In genomic region chr11:104254347-104254746, GRCh38 we compare ENCODE assay signal across 9 cellular contexts.
A peak's percentile ranks its signal among the peaks of the same experiment; 100 is the strongest.
DNase-seq lines count a peak whose midpoint lies in the region; ATAC-seq, FAIRE-seq and TF ChIP-seq lines count a peak whose summit lies in the region.
"Had no signal": no experiment of that assay in that cellular context is flagged by ENCODE, and none has a peak within 500 bp of the region (broad histone marks: within the 10 kb centered on the region; RNA-seq: fewer than 3 reads in every experiment).

No MANE protein-coding gene starts in this region.

- H3K4me2 ChIP-seq in keratinocyte (ENCODE audit: control insufficient read depth, extremely low read depth, insufficient read depth, low read depth, low read length), result no peak overlapping the region

- intact Hi-C loops in heart left ventricle (cut with DNase I) (loop anchor here in 2 of 10 donors (10.0 kb wide), 1 partner anchor 1610 kb away; no protein-coding TSS in a partner anchor), Right ventricle myocardium superior (cut with DNase I) (no loop called here)
- intact Hi-C loops in activated T-helper 2 cell treated with anti-CD3 and anti-CD28 coated beads, Interferon-gamma antibody, Interleukin-2, Interleukin-4, amounts not matched to agents 10 μg/mL and 5 μg/mL and 100 μg/mL, durations not matched to agents 14 hours and 24 hours and 36 hours (cut with micrococcal nuclease), result no loop called here

- TF ChIP-seq CTCF in heart left ventricle (IDR thresholded peaks at IDR 0.05) (peak; percentile 27 to 56 (median 44)), NB4 (IDR thresholded peaks at IDR 0.05; ENCODE audit: low read depth, low read length) (peak; percentile 91), keratinocyte (optimal IDR thresholded peaks at IDR 0.05 in 1 of 3, IDR thresholded peaks at IDR 0.05 in 1 of 3, conservative IDR thresholded peaks at IDR 0.05 in 1 of 3; ENCODE audit: extremely low read depth in 1 of 3, insufficient read depth in 2 of 3, low read length in 3 of 3) (peak; percentile 70 to 87 (median 80))

- CTCF ChIA-PET in HEK293T (lab: Yijun Ruan, JAX), result interaction anchor here (0.6 to 0.9 kb wide), 2 partner anchors 12 to 1614 kb away, joined by 3 read pairs; no protein-coding TSS in a partner anchor

- H2AFZ ChIP-seq in keratinocyte (ENCODE audit: control insufficient read depth, low read length), result no peak overlapping the region

- H3K9me3 ChIP-seq in heart left ventricle (no peaks in the 10 kb centered on the region), keratinocyte (ENCODE audit: control insufficient read depth, low read depth, low read length) (no peaks in the 10 kb centered on the region)

- DNase-seq in heart left ventricle, result peak in 4 of 5 donors; percentile 18 to 37 (median 24)
- DNase-seq in Right ventricle myocardium superior, result no peak
- peak; percentile 38 for DNase-seq in HEK293T (ENCODE audit: extremely low spot score)
- peak; percentile 66 for DNase-seq in NB4 (ENCODE audit: low read depth)
- DNase-seq in activated CD8-positive, alpha-beta memory T cell treated with anti-CD3 and anti-CD28 coated beads, Interleukin-2, amount 50 U/mL, for 48 hours, result peak; percentile 54
- no peak for DNase-seq in keratinocyte (ENCODE audit: low read depth, low spot score)
- DNase-seq in activated T-helper 2 cell treated with anti-CD3 and anti-CD28 coated beads, Interferon-gamma antibody, Interleukin-2, Interleukin-4, amounts not matched to agents 10 μg/mL and 5 μg/mL and 100 μg/mL, durations not matched to agents 14 hours and 24 hours and 36 hours (ENCODE audit: low spot score), result no peak
- DNase-seq in DMS153 (lab: John Stamatoyannopoulos, UW), result no peak

- dilution Hi-C loops in keratinocyte (cut with MboI; ENCODE audit: extremely low pct_ligation_motif_present, low sequenced_read_pairs), result no loop called here

- no peak overlapping the region for H3K27ac ChIP-seq in heart left ventricle
- H3K27ac ChIP-seq in keratinocyte (ENCODE audit: control insufficient read depth, insufficient read depth, low read length), result no peak overlapping the region

- no peak overlapping the region for H3K4me3 Mint-ChIP-seq in activated T-helper 2 cell treated with anti-CD3 and anti-CD28 coated beads, Interferon-gamma antibody, Interleukin-2, Interleukin-4, amounts not matched to agents 10 μg/mL and 5 μg/mL and 100 μg/mL, durations not matched to agents 14 hours and 24 hours and 36 hours (ENCODE audit: low read depth)

- no peak overlapping the region for H3K4me3 ChIP-seq in heart left ventricle
- H3K4me3 ChIP-seq in NB4 (ENCODE audit: low read depth, low read length), result no peak overlapping the region
- H3K4me3 ChIP-seq in keratinocyte (ENCODE audit: control insufficient read depth in 2 of 3, extremely low read depth in 1 of 3, insufficient read depth in 2 of 3, low read depth in 1 of 3, low read length in 3 of 3), result no peak overlapping the region

- peaks cover 0 to 7% (median 0%) of the 10 kb centered on the region in 12 donors for H3K4me1 ChIP-seq in heart left ventricle
- H3K4me1 ChIP-seq in keratinocyte (ENCODE audit: control insufficient read depth, extremely low read depth, insufficient read depth, low read length), result no peaks in the 10 kb centered on the region

- ATAC-seq in heart left ventricle (peak in 2 of 4 donors; percentile 62 to 76), Right ventricle myocardium superior (ENCODE audit: poor library complexity) (no peak)

- H4K20me1 ChIP-seq in keratinocyte (ENCODE audit: control insufficient read depth, extremely low read depth, insufficient read depth, low read length), result no peaks in the 10 kb centered on the region

- H3K27me3 Mint-ChIP-seq in activated T-helper 2 cell treated with anti-CD3 and anti-CD28 coated beads, Interferon-gamma antibody, Interleukin-2, Interleukin-4, amounts not matched to agents 10 μg/mL and 5 μg/mL and 100 μg/mL, durations not matched to agents 14 hours and 24 hours and 36 hours (ENCODE audit: low read depth), result no peaks in the 10 kb centered on the region

- H3K79me2 ChIP-seq in keratinocyte (ENCODE audit: control insufficient read depth, insufficient read depth, low read length), result no peaks in the 10 kb centered on the region

- H3K27ac Mint-ChIP-seq in activated T-helper 2 cell treated with anti-CD3 and anti-CD28 coated beads, Interferon-gamma antibody, Interleukin-2, Interleukin-4, amounts not matched to agents 10 μg/mL and 5 μg/mL and 100 μg/mL, durations not matched to agents 14 hours and 24 hours and 36 hours, result no peak overlapping the region

- POLR2A ChIA-PET in HEK293T (lab: Yijun Ruan, JAX), result no interaction called here

- H3K36me3 Mint-ChIP-seq in activated T-helper 2 cell treated with anti-CD3 and anti-CD28 coated beads, Interferon-gamma antibody, Interleukin-2, Interleukin-4, amounts not matched to agents 10 μg/mL and 5 μg/mL and 100 μg/mL, durations not matched to agents 14 hours and 24 hours and 36 hours (ENCODE audit: low read depth), result no peaks in the 10 kb centered on the region

- 26 to 33% (median 30%) methylated on average over 8 of the region's 8 CpGs for WGBS in heart left ventricle, 4 donors

- TF ChIP-seq POLR2A in heart left ventricle (IDR thresholded peaks at IDR 0.05), result no peak
- no peak for TF ChIP-seq POLR2A in NB4 (IDR thresholded peaks at IDR 0.05; ENCODE audit: extremely low read depth, insufficient read length)

- H3K27me3 ChIP-seq in heart left ventricle, result no peaks in the 10 kb centered on the region
- no peaks in the 10 kb centered on the region for H3K27me3 ChIP-seq in keratinocyte (ENCODE audit: control insufficient read depth, extremely low read depth, insufficient read depth, low read length)

- H3K36me3 ChIP-seq in heart left ventricle, result no peaks in the 10 kb centered on the region
- H3K36me3 ChIP-seq in keratinocyte (ENCODE audit: control insufficient read depth in 2 of 2, extremely low read depth in 1 of 2, insufficient read depth in 2 of 2, low read length in 2 of 2), result no peaks in the 10 kb centered on the region

- no peaks in the 10 kb centered on the region for H3K9me3 Mint-ChIP-seq in activated T-helper 2 cell treated with anti-CD3 and anti-CD28 coated beads, Interferon-gamma antibody, Interleukin-2, Interleukin-4, amounts not matched to agents 10 μg/mL and 5 μg/mL and 100 μg/mL, durations not matched to agents 14 hours and 24 hours and 36 hours

- H3K9me1 ChIP-seq in keratinocyte (ENCODE audit: control insufficient read depth, extremely low read depth, insufficient read depth, low read length), result no peaks in the 10 kb centered on the region

- H3K4me1 Mint-ChIP-seq in activated T-helper 2 cell treated with anti-CD3 and anti-CD28 coated beads, Interferon-gamma antibody, Interleukin-2, Interleukin-4, amounts not matched to agents 10 μg/mL and 5 μg/mL and 100 μg/mL, durations not matched to agents 14 hours and 24 hours and 36 hours (ENCODE audit: low read depth), result no peaks in the 10 kb centered on the region

- FAIRE-seq in keratinocyte (lab: Jason Lieb, UNC), result peak; percentile 9
- FAIRE-seq: colon had no signal

- no peak overlapping the region for H3K9ac ChIP-seq in keratinocyte (ENCODE audit: control insufficient read depth, extremely low read depth, insufficient read depth, low read length)

TF ChIP-seq in HEK293T, 16 proteins besides CTCF, POLR2A, EP300 and RAD21:
- TF ChIP-seq LEF1 (IDR thresholded peaks at IDR 0.05; ENCODE audit: borderline replicate concordance), result no peak
- TF ChIP-seq NFRKB (IDR thresholded peaks at IDR 0.05), result no peak
- no peak for TF ChIP-seq TARDBP (IDR thresholded peaks at IDR 0.05)
- no peak for TF ChIP-seq FOXA1 (IDR thresholded peaks at IDR 0.05)
- TF ChIP-seq L3MBTL2 (conservative IDR thresholded peaks at IDR 0.05), result no peak
- no peak for TF ChIP-seq PKNOX1 (IDR thresholded peaks at IDR 0.05)
- no peak for TF ChIP-seq SP1 (IDR thresholded peaks at IDR 0.05)
- no peak for TF ChIP-seq ZNF384 (IDR thresholded peaks at IDR 0.05)
- no peak for TF ChIP-seq SUZ12 (IDR thresholded peaks at IDR 0.05)
- TF ChIP-seq ELF4 (IDR thresholded peaks at IDR 0.05), result no peak
- no peak for TF ChIP-seq HDGF (IDR thresholded peaks at IDR 0.05; ENCODE audit: borderline replicate concordance)
- no peak for TF ChIP-seq FOXK2 (IDR thresholded peaks at IDR 0.05)
- TF ChIP-seq ARNT (IDR thresholded peaks at IDR 0.05), result no peak
- no peak for TF ChIP-seq BHLHE40 (IDR thresholded peaks at IDR 0.05; ENCODE audit: borderline replicate concordance)
- TF ChIP-seq CTBP1 (IDR thresholded peaks at IDR 0.05; ENCODE audit: borderline replicate concordance), result no peak
- no peak for TF ChIP-seq FOXM1 (IDR thresholded peaks at IDR 0.05; ENCODE audit: borderline replicate concordance)

Comparison
In these comparisons a context has a peak if more than half of its experiments do, and no peak if none do; other contexts are left out.
1. DNase-seq: peak in heart left ventricle (4 of 5), HEK293T (single experiment), NB4 (single experiment) and activated CD8-positive, alpha-beta memory T cell treated with anti-CD3 and anti-CD28 coated beads, Interleukin-2, amount 50 U/mL, for 48 hours (single experiment); none in Right ventricle myocardium superior (single experiment), keratinocyte (single experiment), activated T-helper 2 cell treated with anti-CD3 and anti-CD28 coated beads, Interferon-gamma antibody, Interleukin-2, Interleukin-4, amounts not matched to agents 10 μg/mL and 5 μg/mL and 100 μg/mL, durations not matched to agents 14 hours and 24 hours and 36 hours (single experiment) and DMS153 (single experiment).
2. Peak in every context shown above with its lines, with median percentiles within 50 percentile points of each other: CTCF ChIP-seq.